23 cellular contexts compared by ENCODE assay signal in genomic region chrX:49856819-49857218, GRCh38. TPM values are rescaled to one million over a fixed set of nuclear protein-coding genes. Genes with fewer than 3 reads are reported as not detected.
"Had no signal": no experiment of that assay in that cellular context is flagged by ENCODE, and none has a peak within 500 bp of the region (broad histone marks: within the 10 kb centered on the region; RNA-seq: fewer than 3 reads in every experiment).

No MANE protein-coding gene starts in this region.

- H3K4me1 ChIP-seq: SJCRH30 had no signal

- DNase-seq: IMR-90, Kasumi-1, MM.1S, NCI-H1092 treated with DMSO at 0.1 percent for 48 hours, NCI-H1436, NCI-H187, NCI-H2029, NCI-H2081 treated with DMSO at 0.1 percent for 48 hours, NCI-H2171, NCI-H226, NCI-H446, NCI-H510A, NCI-H524 treated with DMSO at 0.1 percent for 48 hours, NCI-H69, NCI-H774, RPMI8226, SHP77, SJCRH30 had no signal

- H3K36me3 ChIP-seq: SJCRH30 had no signal

- H3K4me3 ChIP-seq: SJCRH30 had no signal

- H3K27me3 ChIP-seq: SJCRH30 had no signal

- H3K9ac ChIP-seq: KMS-11 had no signal

- ATAC-seq: HepG2, SK-N-SH treated with all-trans-retinoic acid at 6 μM for 48 hours had no signal

- H3K27ac ChIP-seq: KMS-11, SJCRH30 had no signal

- H3K4me2 ChIP-seq: KMS-11 had no signal

- H3K9me3 ChIP-seq: SJCRH30 had no signal

RNA-seq across cellular contexts. Expression of gene PAGE4, which starts 27.7 kb away (rescaled TPM):
- total RNA-seq: HT1080, IMR-90, M059J, SJCRH30 had no signal
- polyA plus RNA-seq: HepG2, IMR-90 had no signal
